8 cellular contexts compared by ENCODE assay signal in the genomic region with DNA sequence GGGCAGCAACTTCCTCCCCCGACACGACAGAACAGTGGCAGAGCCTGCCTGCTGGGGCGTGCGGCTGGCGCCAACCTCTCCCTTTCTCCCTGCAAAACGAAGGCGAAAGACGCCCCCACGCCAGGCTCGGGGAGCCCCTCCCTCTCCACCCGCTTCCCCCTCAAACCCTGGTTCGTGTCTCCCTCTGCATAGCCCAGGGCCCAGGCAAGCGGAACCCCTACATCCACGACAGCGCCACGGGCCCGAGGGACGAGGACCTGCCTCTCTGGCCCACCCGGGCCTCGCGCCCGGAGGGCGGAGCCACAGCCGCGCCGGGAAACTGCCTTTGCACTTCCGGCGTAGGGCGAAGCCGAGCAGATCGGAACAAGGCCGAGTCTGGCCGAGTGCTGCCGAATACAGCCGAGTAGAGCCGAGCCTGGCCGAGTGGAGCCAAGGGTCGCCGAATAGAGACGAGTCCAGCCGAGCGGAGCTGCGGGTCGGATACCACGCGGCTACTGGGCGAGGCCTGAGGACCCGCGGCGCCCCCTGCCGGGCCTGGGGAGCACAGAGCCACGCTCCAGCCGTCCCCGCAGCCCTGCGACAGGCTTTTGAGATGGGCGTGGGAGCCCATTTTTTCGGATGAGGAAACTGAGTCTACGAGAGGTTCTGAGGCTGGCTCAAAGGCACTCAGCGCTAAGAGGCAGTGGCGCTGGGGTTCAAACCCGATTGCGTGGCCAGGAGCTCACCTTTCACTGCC. TPM values are rescaled to one million over a fixed set of nuclear protein-coding genes. Genes with fewer than 3 reads are reported as not detected.
DNase-seq lines count a peak whose midpoint lies in the region; ATAC-seq and FAIRE-seq lines count a peak whose summit lies in the region.

No MANE protein-coding gene starts in this region.

- H3K36me3 ChIP-seq in mesodermal cell (ENCODE audit: control insufficient read depth, insufficient read depth, low read length) = no peaks in the 10 kb centered on the region

- no peaks in the 10 kb centered on the region for H3K9me3 ChIP-seq in mesodermal cell (ENCODE audit: control insufficient read depth, low read length)

- WGBS in mesodermal cell (ENCODE audit: insufficient coverage in 2 of 2), 2 experiments = 3 to 4% methylated on average over 50 to 54 of the region's 62 CpGs

- peak overlapping the region; percentile 89 for H3K27ac ChIP-seq in mesodermal cell (ENCODE audit: low read depth, low read length, severe bottlenecking)

- H3K4me3 ChIP-seq in mesodermal cell (ENCODE audit: extremely low read depth, insufficient read depth, low read length, poor library complexity, severe bottlenecking) = peak overlapping the region; percentile 65

- in situ Hi-C loops in Caki2 (cut with HindIII; ENCODE audit: low pct_unique_long_range_greater_than_20kb, low sequenced_read_pairs) = no loop called here

- peak; percentile 97 for DNase-seq in Caki2 (ENCODE audit: low read depth)
- DNase-seq in HUDEP-2 (lab: John Stamatoyannopoulos, UW; ENCODE audit: unreplicated experiment in 76 of 76) = peak in 75 of 76 experiments; percentile 65 to 99 (median 98)
- DNase-seq in NOMO-1 treated with dmso at 0.1 percent for 144 hours (lab: John Stamatoyannopoulos, UW; ENCODE audit: unreplicated experiment) = peak; percentile 99
- DNase-seq in activated CD8-positive, alpha-beta memory T cell treated with anti-CD3 and anti-CD28 coated beads, Interleukin-2, amount 50 U/mL, for 24 hours (ENCODE audit: extremely low read depth) = peak; percentile 96
- peak; percentile 97 to 98 for DNase-seq in stimulated activated CD8-positive, alpha-beta memory T cell treated with anti-CD3 and anti-CD28 coated beads, Interleukin-15, amount 100 ng/mL, for 4 hours (ENCODE audit: low read depth in 2 of 2)

- peak; percentile 97 for FAIRE-seq in endometrium (lab: Jason Lieb, UNC)

- peaks cover 8% of the 10 kb centered on the region for H3K4me1 ChIP-seq in mesodermal cell (ENCODE audit: control insufficient read depth, insufficient read depth, low read length, poor library complexity, severe bottlenecking)

- ATAC-seq in GM21381 (IDR thresholded peaks at IDR 0.05; ENCODE audit: unreplicated experiment) = peak; percentile 95

RNA-seq across cellular contexts. Expression of a gene that starts 11.2 kb away (rescaled TPM):
- 14.1 and 14.9 TPM in 2 replicates for total RNA-seq in Caki2 (2014; rRNA removed; shearing (Covaris generic); ENCODE audit: low replicate concordance)
- polyA plus RNA-seq in mesodermal cell (2013, experiment 1 of 2) = 42.1 TPM
- 36.7 TPM for polyA plus RNA-seq in mesodermal cell (2013, experiment 2 of 2)

RNA-seq across cellular contexts. Expression of a gene that starts 13.0 kb away (rescaled TPM):
- total RNA-seq in Caki2 (2014; rRNA removed; shearing (Covaris generic); ENCODE audit: low replicate concordance) = not detected in 2 replicates
- polyA plus RNA-seq in mesodermal cell (2013, experiment 1 of 2) = not detected
- polyA plus RNA-seq in mesodermal cell (2013, experiment 2 of 2) = 0.05 TPM

RNA-seq across cellular contexts. Expression of a gene that starts 44.8 kb away (rescaled TPM):
- 16.2 and 20.6 TPM in 2 replicates for total RNA-seq in Caki2 (2014; rRNA removed; shearing (Covaris generic); ENCODE audit: low replicate concordance)
- polyA plus RNA-seq in mesodermal cell (2013, experiment 1 of 2) = 16.4 TPM
- polyA plus RNA-seq in mesodermal cell (2013, experiment 2 of 2) = 14.7 TPM

RNA-seq across cellular contexts. Expression of a gene that starts 49.6 kb away (rescaled TPM):
- total RNA-seq in Caki2 (2014; rRNA removed; shearing (Covaris generic); ENCODE audit: low replicate concordance) = 0.06 TPM in 1 of 2 replicates, not detected in the other
- 7.9 TPM for polyA plus RNA-seq in mesodermal cell (2013, experiment 1 of 2)
- polyA plus RNA-seq in mesodermal cell (2013, experiment 2 of 2) = 7.4 TPM

Comparison
In these comparisons a context has a peak if more than half of its experiments do, and no peak if none do; other contexts are left out.
1. Peak in every context shown above with its lines: DNase-seq, ATAC-seq, H3K4me3 ChIP-seq and H3K27ac ChIP-seq.